Comparison of ENCODE assay signal across 29 cellular contexts in genomic region chr5:54829686-54830085, GRCh38.
"Had no signal": no experiment of that assay in that cellular context is flagged by ENCODE, and none has a peak within 500 bp of the region (broad histone marks: within the 10 kb centered on the region; RNA-seq: fewer than 3 reads in every experiment).

No MANE protein-coding gene starts in this region.

- H3K9me3 Mint-ChIP-seq: naive B cell; natural killer cell; stimulated activated naive CD8-positive, alpha-beta T cell treated with anti-CD3 and anti-CD28 coated beads, Interleukin-15, Interleukin-2, amounts not matched to agents 100 ng/mL and 50 ng/mL, for 24 hours had no signal

- H3K27me3 Mint-ChIP-seq: naive B cell; stimulated activated naive CD8-positive, alpha-beta T cell treated with anti-CD3 and anti-CD28 coated beads, Interleukin-15, Interleukin-2, amounts not matched to agents 100 ng/mL and 50 ng/mL, for 24 hours; type B pancreatic cell had no signal

- H3K27ac ChIP-seq: left lung, lower lobe of right lung, pancreas, prostate gland, skin epidermis, suprapubic skin, tibial nerve had no signal

- H3K4me1 ChIP-seq: pancreas, prostate gland, tibial nerve, uterus had no signal

- ATAC-seq: left cardiac atrium, left lung, lower lobe of right lung, pancreas, right cardiac atrium, sciatic nerve had no signal

- DNase-seq: hippocampal formation; kidney glomerular epithelial cell; left cardiac atrium; left lung; lower lobe of right lung; mammary epithelial cell; mesenchymal stem cell; naive B cell; natural killer cell; nucleus accumbens; pancreas; posterior cingulate gyrus; retina; right cardiac atrium; stimulated activated CD4-positive, alpha-beta T cell treated with anti-CD3 and anti-CD28 coated beads, Interleukin-12 subunit alpha, Interleukin-12 subunit beta, amount 100 ng/mL, for 4 hours; stimulated activated CD4-positive, alpha-beta T cell treated with anti-CD3 and anti-CD28 coated beads, Interleukin-15, amount 100 ng/mL, for 24 hours; stimulated activated CD4-positive, alpha-beta T cell treated with anti-CD3 and anti-CD28 coated beads, Interleukin-2, amount 100 ng/mL, for 24 hours; stimulated activated CD4-positive, alpha-beta T cell treated with anti-CD3 and anti-CD28 coated beads, Interleukin-4, amount 100 ng/mL, for 1 hour; stimulated activated naive CD4-positive, alpha-beta T cell; uterus had no signal

- H3K27ac Mint-ChIP-seq: natural killer cell; stimulated activated naive CD8-positive, alpha-beta T cell treated with anti-CD3 and anti-CD28 coated beads, Interleukin-15, Interleukin-2, amounts not matched to agents 100 ng/mL and 50 ng/mL, for 24 hours; type B pancreatic cell had no signal

- H3K4me3 ChIP-seq: left lung, lower lobe of right lung, pancreas, prostate gland, skin epidermis, suprapubic skin, thoracic aorta, tibial nerve, uterus had no signal

- H3K9me3 ChIP-seq: left lung, lower lobe of right lung, pancreas, prostate gland, suprapubic skin, thoracic aorta, tibial nerve, uterus had no signal

- H3K36me3 Mint-ChIP-seq: naive B cell, natural killer cell, type B pancreatic cell had no signal

- H3K27me3 ChIP-seq: left lung, pancreas, suprapubic skin, tibial nerve, uterus had no signal

- H3K36me3 ChIP-seq: left lung, lower lobe of right lung, pancreas, prostate gland, suprapubic skin, thoracic aorta, tibial nerve, uterus had no signal

- H3K4me3 Mint-ChIP-seq: natural killer cell; neural crest cell; stimulated activated naive CD8-positive, alpha-beta T cell treated with anti-CD3 and anti-CD28 coated beads, Interleukin-15, Interleukin-2, amounts not matched to agents 100 ng/mL and 50 ng/mL, for 24 hours; type B pancreatic cell had no signal
